9 cellular contexts compared by ENCODE assay signal in the genomic region with DNA sequence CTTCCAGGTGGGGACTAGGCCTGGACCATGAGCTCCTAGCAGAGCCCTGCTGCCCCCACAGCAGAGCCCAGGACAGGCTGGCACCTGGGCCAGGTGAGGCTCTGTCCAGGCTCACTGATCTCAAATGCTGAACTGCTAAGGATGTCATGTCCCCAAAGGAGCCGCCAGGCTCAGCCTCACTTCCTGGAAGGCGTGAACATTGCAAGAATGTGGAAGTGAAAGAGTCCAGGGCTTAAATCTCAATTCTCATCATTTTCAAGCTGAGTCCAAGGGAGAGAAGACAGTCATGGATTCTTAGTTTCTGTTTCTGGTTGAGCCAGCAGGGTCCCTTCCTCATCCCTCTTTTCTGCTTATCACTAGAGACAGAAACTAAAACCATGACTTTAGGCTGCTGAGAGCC. TPM values are rescaled to one million over a fixed set of nuclear protein-coding genes. Genes with fewer than 3 reads are reported as not detected.
DNase-seq lines count a peak whose midpoint lies in the region; ATAC-seq and TF ChIP-seq lines count a peak whose summit lies in the region.
"Had no signal": no experiment of that assay in that cellular context is flagged by ENCODE, and none has a peak within 500 bp of the region (broad histone marks: within the 10 kb centered on the region; RNA-seq: fewer than 3 reads in every experiment).

No MANE protein-coding gene starts in this region.

- intact Hi-C loops in left lung (cut with DNase I), result no loop called here

- H3K36me3 ChIP-seq in BLaER1 treated with 17β-estradiol and CSF1 and Interleukin-3, amounts not matched to agents 10 nM and 100 nM, result no peaks in the 10 kb centered on the region
- H3K36me3 ChIP-seq in left lung (no peaks in the 10 kb centered on the region), BE2C (no peaks in the 10 kb centered on the region)
- H3K36me3 ChIP-seq: adrenal gland had no signal

- peak overlapping the region; percentile 6 to 79 (median 59); a peak in 20 of 22 replicates for H3K9ac ChIP-seq in BLaER1 treated with 17β-estradiol and CSF1 and Interleukin-3, amounts not matched to agents 10 nM and 100 nM

- peaks cover 36 to 84% (median 78%) of the 10 kb centered on the region in 11 experiments for H3K27me3 ChIP-seq in BLaER1 treated with 17β-estradiol and CSF1 and Interleukin-3, amounts not matched to agents 10 nM and 100 nM
- H3K27me3 ChIP-seq in left lung (peaks cover 5 to 26% of the 10 kb centered on the region in 2 donors), BE2C (peaks cover 19% of the 10 kb centered on the region)

- peaks cover 51 to 73% (median 64%) of the 10 kb centered on the region in 10 experiments for H3K4me1 ChIP-seq in BLaER1 treated with 17β-estradiol and CSF1 and Interleukin-3, amounts not matched to agents 10 nM and 100 nM
- H3K4me1 ChIP-seq in left lung (peaks cover 5 to 40% of the 10 kb centered on the region in 2 donors), BE2C (no peaks in the 10 kb centered on the region)

- TF ChIP-seq CTCF in RWPE1 (conservative IDR thresholded peaks at IDR 0.05; ENCODE audit: low read depth), result no peak
- no peak for TF ChIP-seq CTCF in left lung (IDR thresholded peaks at IDR 0.05)
- no peak for TF ChIP-seq CTCF in BE2C (IDR thresholded peaks at IDR 0.05; ENCODE audit: low read depth, low read length)

- peaks cover 7 to 15% (median 8%) of the 10 kb centered on the region in 11 experiments; a peak in 21 of 22 replicates for H3K9me3 ChIP-seq in BLaER1 treated with 17β-estradiol and CSF1 and Interleukin-3, amounts not matched to agents 10 nM and 100 nM (replicated peaks in 1 of 11)
- H3K9me3 ChIP-seq in left lung (no peaks in the 10 kb centered on the region), BE2C (no peaks in the 10 kb centered on the region)
- H3K9me3 ChIP-seq: adrenal gland had no signal

- POLR2A ChIA-PET in RWPE1 (lab: Yijun Ruan, JAX; ENCODE audit: low non-redundant PET), result no interaction called here

- DNase-seq in RWPE1 (ENCODE audit: low spot score), result no peak
- DNase-seq in left lung, result peak in 1 of 2 donors; percentile 71
- no peak for DNase-seq in BE2C
- no peak for DNase-seq in NCI-H187 (lab: John Stamatoyannopoulos, UW)
- DNase-seq in NCI-H510A (lab: John Stamatoyannopoulos, UW), result no peak

- H3K4me2 ChIP-seq in BLaER1 treated with 17β-estradiol and CSF1 and Interleukin-3, amounts not matched to agents 10 nM and 100 nM, result peak overlapping the region; percentile 80 to 99 (median 93)

- peak overlapping the region; percentile 39 to 89 (median 74); a peak in 21 of 22 replicates for H3K27ac ChIP-seq in BLaER1 treated with 17β-estradiol and CSF1 and Interleukin-3, amounts not matched to agents 10 nM and 100 nM
- H3K27ac ChIP-seq in RWPE1, result peak overlapping the region; percentile 27
- peak overlapping the region in 1 of 2 donors; percentile 75 for H3K27ac ChIP-seq in left lung

- CTCF ChIA-PET in RWPE1 (lab: Yijun Ruan, JAX), result no interaction called here

- H4K20me1 ChIP-seq in BLaER1 treated with 17β-estradiol and CSF1 and Interleukin-3, amounts not matched to agents 10 nM and 100 nM, result peaks cover 0 to 80% (median 0%) of the 10 kb centered on the region in 11 experiments; a peak in 10 of 22 replicates

- ATAC-seq in GM21360 (IDR thresholded peaks at IDR 0.05; ENCODE audit: unreplicated experiment) (peak; percentile 61), left lung (peak; percentile 12), GM19324 (IDR thresholded peaks at IDR 0.05; ENCODE audit: low FRiP score, unreplicated experiment) (no peak)

- H3K4me3 ChIP-seq in BLaER1 treated with 17β-estradiol and CSF1 and Interleukin-3, amounts not matched to agents 10 nM and 100 nM, result peak overlapping the region in 9 of 10 experiments; percentile 32 to 67 (median 42); a peak in 13 of 20 replicates
- H3K4me3 ChIP-seq in left lung (no peak overlapping the region), BE2C (ENCODE audit: low read depth, low read length) (no peak overlapping the region)
- H3K4me3 ChIP-seq: adrenal gland had no signal

RNA-seq across cellular contexts. Expression of a gene that starts 5.0 kb away (rescaled TPM):
- total RNA-seq in left lung, result 1 to 10 TPM in 1 of 2 donors, under 1 TPM in 1; 0.79 to 2.3 TPM
- polyA plus RNA-seq in BE2C (2012; ENCODE audit: insufficient read depth, insufficient read length, low read depth), result not detected

RNA-seq across cellular contexts. Expression of a gene that starts 36.3 kb away (rescaled TPM):
- total RNA-seq in left lung, result 1 to 10 TPM; 2.7 to 6.9 TPM
- polyA plus RNA-seq in BE2C (2012; ENCODE audit: insufficient read depth, insufficient read length, low read depth), result not detected

RNA-seq across cellular contexts. Expression of a gene that starts 36.4 kb away (rescaled TPM):
- total RNA-seq in left lung, result 1 to 10 TPM; 4.2 to 6.2 TPM
- 3.5 TPM for polyA plus RNA-seq in BE2C (2012; ENCODE audit: insufficient read depth, insufficient read length, low read depth)

Comparison
In these comparisons a context has a peak if more than half of its experiments do, and no peak if none do; other contexts are left out.
1. H3K4me3 ChIP-seq: peak in BLaER1 treated with 17β-estradiol and CSF1 and Interleukin-3, amounts not matched to agents 10 nM and 100 nM (9 of 10); none in left lung (0 of 2) and BE2C (single experiment).